ENCODE assay signal across 7 cellular contexts in genomic region chr3:184016820-184017671, GRCh38. TPM values are rescaled to one million over a fixed set of nuclear protein-coding genes. Genes with fewer than 3 reads are reported as not detected.
DNase-seq lines count a peak whose midpoint lies in the region; ATAC-seq and TF ChIP-seq lines count a peak whose summit lies in the region.

No MANE protein-coding gene starts in this region.

- no peak for TF ChIP-seq POLR2A in body of pancreas (IDR thresholded peaks at IDR 0.05)

- no peaks in the 10 kb centered on the region for H3F3A ChIP-seq in Loucy (ENCODE audit: low read depth)

- H2AFZ ChIP-seq in Loucy (ENCODE audit: low read length): peak overlapping the region; percentile 100

- H3K9me2 ChIP-seq in Loucy (replicated peaks; ENCODE audit: low read depth, low read length): no peaks in the 10 kb centered on the region

- peak overlapping the region in 3 of 4 donors; percentile 33 to 79 (median 74) for H3K27ac ChIP-seq in body of pancreas
- peak overlapping the region in 20 of 21 experiments; percentile 51 to 92 (median 78) for H3K27ac ChIP-seq in skin epidermis

- ATAC-seq in body of pancreas: peak; percentile 82

- 16 to 60% methylated on average over 13 to 54 of the region's 57 CpGs for WGBS in body of pancreas, 2 donors

- TF ChIP-seq CTCF in GM12875 (IDR thresholded peaks at IDR 0.05; ENCODE audit: borderline replicate concordance, insufficient read depth, low read depth, low read length) (peak; percentile 96), Loucy (conservative IDR thresholded peaks at IDR 0.05; ENCODE audit: low read length) (peak; percentile 87), body of pancreas (IDR thresholded peaks at IDR 0.05) (peak; percentile 75 to 99 (median 86))

- H3K79me2 ChIP-seq in Loucy (ENCODE audit: insufficient read depth, low read length): peaks cover 9% of the 10 kb centered on the region

- H3K4me3 ChIP-seq in GM12875 (ENCODE audit: low read depth, low read length) (peak overlapping the region; percentile 98), HAP-1 (peak overlapping the region; percentile 97), Loucy (ENCODE audit: low read length, poor library complexity, severe bottlenecking) (peak overlapping the region; percentile 99), body of pancreas (peak overlapping the region; percentile 91 to 100), iPS-18c (ENCODE audit: insufficient read depth, low read depth, low read length) (peak overlapping the region; percentile 100), skin epidermis (peak overlapping the region; percentile 89 to 100 (median 97))

- peak overlapping the region; percentile 95 for H3K4me2 ChIP-seq in Loucy (ENCODE audit: low read depth, low read length, poor library complexity, severe bottlenecking)

- H3K9ac ChIP-seq in Loucy (ENCODE audit: low read depth, low read length, poor library complexity, severe bottlenecking): peak overlapping the region; percentile 79

- no peaks in the 10 kb centered on the region for H4K20me1 ChIP-seq in Loucy (ENCODE audit: insufficient read depth, low read length, poor library complexity, severe bottlenecking)

- in situ Hi-C loops in HAP-1 (cut with MboI; ENCODE audit: low sequenced_read_pairs): no loop called here

- peaks cover 22% of the 10 kb centered on the region for H3K4me1 ChIP-seq in HAP-1
- peaks cover 41% of the 10 kb centered on the region for H3K4me1 ChIP-seq in Loucy (ENCODE audit: insufficient read depth, low read length, poor library complexity, severe bottlenecking)
- peaks cover 7% of the 10 kb centered on the region for H3K4me1 ChIP-seq in body of pancreas

- H3K27me3 ChIP-seq in HAP-1 (ENCODE audit: low read depth) (no peaks in the 10 kb centered on the region), Loucy (ENCODE audit: insufficient read depth, low read length, poor library complexity, severe bottlenecking) (no peaks in the 10 kb centered on the region), body of pancreas (no peaks in the 10 kb centered on the region)

- intact Hi-C loops in body of pancreas (cut with DNase I): loop anchor here (5.0 kb wide), 1 partner anchor 120 kb away; no protein-coding TSS in a partner anchor

- H3K36me3 ChIP-seq in HAP-1 (replicated peaks) (peaks cover 7% of the 10 kb centered on the region), Loucy (ENCODE audit: insufficient read depth, low read length) (no peaks in the 10 kb centered on the region), body of pancreas (replicated peaks in 1 of 2; ENCODE audit: insufficient read depth in 1 of 2, low read depth in 2 of 2) (no peaks in the 10 kb centered on the region)

- H3K9me3 ChIP-seq in HAP-1 (no peaks in the 10 kb centered on the region), Loucy (ENCODE audit: insufficient read depth, low read depth, low read length) (no peaks in the 10 kb centered on the region), body of pancreas (no peaks in the 10 kb centered on the region), iPS-18c (ENCODE audit: control insufficient read depth, insufficient read depth, low read length) (no peaks in the 10 kb centered on the region)

- DNase-seq in HAP-1 (ENCODE audit: low spot score in 2 of 2) (peak; percentile 43 to 70), SW 1271 (lab: John Stamatoyannopoulos, UW) (peak; percentile 9 to 55), body of pancreas (peak; percentile 43 to 65 (median 60))

RNA-seq across cellular contexts. Expression of gene ABCC5, which starts 0.6 kb away (rescaled TPM):
- total RNA-seq in body of pancreas: 10 to 100 TPM; 17.1 to 20.1 TPM

RNA-seq across cellular contexts. Expression of gene HTR3D, which starts 14.5 kb away (rescaled TPM):
- total RNA-seq in body of pancreas: not detected

RNA-seq across cellular contexts. Expression of gene HTR3C, which starts 35.8 kb away (rescaled TPM):
- not detected for total RNA-seq in body of pancreas

Comparison
In these comparisons a context has a peak if more than half of its experiments do, and no peak if none do; other contexts are left out.
1. Peak in every context shown above with its lines: DNase-seq, ATAC-seq, H3K4me3 ChIP-seq and H3K27ac ChIP-seq.